ENCODE assay signal across 10 cellular contexts in the genomic region with DNA sequence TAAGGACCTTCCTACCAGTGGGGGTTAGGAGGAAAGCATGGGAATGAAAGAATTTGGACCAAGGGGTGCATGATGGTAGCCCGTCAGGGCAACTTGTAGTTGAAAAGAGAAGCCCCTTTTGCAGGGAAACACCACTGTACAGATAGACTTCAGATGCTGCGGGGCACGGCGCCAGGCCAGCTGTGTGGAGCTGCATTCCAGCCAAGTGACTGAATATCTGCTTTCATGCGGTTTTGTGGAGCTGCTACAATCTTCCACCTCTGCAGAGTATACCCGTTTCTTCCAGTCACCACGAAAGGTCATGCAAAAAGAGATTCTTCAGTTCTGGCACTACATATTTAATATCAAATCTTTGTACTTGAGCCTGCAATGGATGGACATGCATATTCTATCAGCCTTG.
DNase-seq lines count a peak whose midpoint lies in the region; ATAC-seq and TF ChIP-seq lines count a peak whose summit lies in the region.
"Had no signal": no experiment of that assay in that cellular context is flagged by ENCODE, and none has a peak within 500 bp of the region (broad histone marks: within the 10 kb centered on the region; RNA-seq: fewer than 3 reads in every experiment).

No MANE protein-coding gene starts in this region.

- H3K36me3 Mint-ChIP-seq in activated CD8-positive, alpha-beta memory T cell treated with anti-CD3 and anti-CD28 coated beads, Interleukin-2, amount 10 ng/mL, durations not matched to agents 7 days and 5 days, result no peaks in the 10 kb centered on the region
- H3K36me3 Mint-ChIP-seq: activated naive CD4-positive, alpha-beta T cell treated with anti-CD3 and anti-CD28 coated beads, Interleukin-2, amount 50 U/mL, for 72 hours had no signal

- no peak overlapping the region for H3K4me3 Mint-ChIP-seq in activated CD8-positive, alpha-beta memory T cell treated with anti-CD3 and anti-CD28 coated beads, Interleukin-2, amount 10 ng/mL, durations not matched to agents 7 days and 5 days

- intact Hi-C loops in left ventricle myocardium superior (cut with micrococcal nuclease) (no loop called here), gastrocnemius medialis (cut with DNase I; ENCODE audit: low total_unique reads) (no loop called here)

- H3K9me3 Mint-ChIP-seq in activated CD8-positive, alpha-beta memory T cell treated with anti-CD3 and anti-CD28 coated beads, Interleukin-2, amount 10 ng/mL, durations not matched to agents 7 days and 5 days (ENCODE audit: low read depth), result no peaks in the 10 kb centered on the region

- in situ Hi-C loops in astrocyte of the cerebellum (cut with HindIII; ENCODE audit: low sequenced_read_pairs) (no loop called here), gastrocnemius medialis (cut with MboI; ENCODE audit: low sequenced_read_pairs in 4 of 4) (no loop called here)

- CTCF ChIA-PET in activated CD8-positive, alpha-beta memory T cell treated with anti-CD3 and anti-CD28 coated beads, Interleukin-2, amount 10 ng/mL, durations not matched to agents 7 days and 5 days (lab: Charles Lee), result interaction anchor here (1.0 kb wide), 2 partner anchors 32 to 36 kb away, joined by 3 read pairs; no protein-coding TSS in a partner anchor

- H3K27me3 Mint-ChIP-seq in activated CD8-positive, alpha-beta memory T cell treated with anti-CD3 and anti-CD28 coated beads, Interleukin-2, amount 10 ng/mL, durations not matched to agents 7 days and 5 days, result no peaks in the 10 kb centered on the region

- DNase-seq in H4 (ENCODE audit: low spot score) (peak; percentile 64), astrocyte of the cerebellum (ENCODE audit: low read depth) (peak; percentile 92), left ventricle myocardium superior (peak; percentile 88), gastrocnemius medialis (peak in 1 of 2 donors; percentile 39), DMS153 treated with DMSO at 0.1 percent for 48 hours (lab: John Stamatoyannopoulos, UW; ENCODE audit: unreplicated experiment) (no peak)
- DNase-seq in activated CD8-positive, alpha-beta memory T cell treated with anti-CD3 and anti-CD28 coated beads, Interleukin-2, amount 10 ng/mL, durations not matched to agents 7 days and 5 days, result no peak
- DNase-seq: stimulated activated CD4-positive, alpha-beta T cell treated with anti-CD3 and anti-CD28 coated beads, Interleukin-15, amount 100 ng/mL, for 24 hours had no signal

- H3K9me3 ChIP-seq in gastrocnemius medialis, result no peaks in the 10 kb centered on the region

- H3K27ac ChIP-seq in gastrocnemius medialis, result no peak overlapping the region

- no peak for TF ChIP-seq POLR2A in gastrocnemius medialis (IDR thresholded peaks at IDR 0.05)

- H3K4me1 Mint-ChIP-seq in activated CD8-positive, alpha-beta memory T cell treated with anti-CD3 and anti-CD28 coated beads, Interleukin-2, amount 10 ng/mL, durations not matched to agents 7 days and 5 days, result peaks cover 4% of the 10 kb centered on the region

- H3K27me3 ChIP-seq in gastrocnemius medialis, result no peaks in the 10 kb centered on the region

- H3K27ac Mint-ChIP-seq in activated CD8-positive, alpha-beta memory T cell treated with anti-CD3 and anti-CD28 coated beads, Interleukin-2, amount 10 ng/mL, durations not matched to agents 7 days and 5 days, result no peak overlapping the region
- H3K27ac Mint-ChIP-seq: activated naive CD4-positive, alpha-beta T cell treated with anti-CD3 and anti-CD28 coated beads, Interleukin-2, amount 50 U/mL, for 72 hours had no signal

- TF ChIP-seq CTCF in astrocyte of the cerebellum (IDR thresholded peaks at IDR 0.05; ENCODE audit: low read depth, low read length, missing control alignments) (no peak), gastrocnemius medialis (IDR thresholded peaks at IDR 0.05 in 4 of 5, conservative IDR thresholded peaks at IDR 0.05 in 1 of 5) (no peak)

- peaks cover 0 to 21% of the 10 kb centered on the region in 2 donors for H3K4me1 ChIP-seq in gastrocnemius medialis

- ATAC-seq in left ventricle myocardium superior (peak; percentile 84), gastrocnemius medialis (peak; percentile 25 to 47), HG03432 (IDR thresholded peaks at IDR 0.05; ENCODE audit: unreplicated experiment) (no peak), GM19455 (IDR thresholded peaks at IDR 0.05; ENCODE audit: unreplicated experiment) (no peak)
- no peak for ATAC-seq in activated CD8-positive, alpha-beta memory T cell treated with anti-CD3 and anti-CD28 coated beads, Interleukin-2, amount 10 ng/mL, durations not matched to agents 7 days and 5 days
- ATAC-seq: activated naive CD4-positive, alpha-beta T cell treated with anti-CD3 and anti-CD28 coated beads, Interleukin-2, amount 50 U/mL, for 72 hours had no signal

- H3K4me3 ChIP-seq in astrocyte of the cerebellum (ENCODE audit: low read depth, low read length) (no peak overlapping the region), gastrocnemius medialis (no peak overlapping the region)

- H3K36me3 ChIP-seq in gastrocnemius medialis, result peaks cover 0 to 9% of the 10 kb centered on the region in 2 donors

Comparison
In these comparisons a context has a peak if more than half of its experiments do, and no peak if none do; other contexts are left out.
1. DNase-seq: peak in H4 (single experiment), astrocyte of the cerebellum (single experiment) and left ventricle myocardium superior (single experiment); none in activated CD8-positive, alpha-beta memory T cell treated with anti-CD3 and anti-CD28 coated beads, Interleukin-2, amount 10 ng/mL, durations not matched to agents 7 days and 5 days (single experiment) and DMS153 treated with DMSO at 0.1 percent for 48 hours (single experiment).
2. ATAC-seq: peak in left ventricle myocardium superior (single experiment) and gastrocnemius medialis (2 of 2); none in HG03432 (single experiment), GM19455 (single experiment) and activated CD8-positive, alpha-beta memory T cell treated with anti-CD3 and anti-CD28 coated beads, Interleukin-2, amount 10 ng/mL, durations not matched to agents 7 days and 5 days (single experiment).